ENCODE assay signal across 19 cellular contexts in the genomic region with DNA sequence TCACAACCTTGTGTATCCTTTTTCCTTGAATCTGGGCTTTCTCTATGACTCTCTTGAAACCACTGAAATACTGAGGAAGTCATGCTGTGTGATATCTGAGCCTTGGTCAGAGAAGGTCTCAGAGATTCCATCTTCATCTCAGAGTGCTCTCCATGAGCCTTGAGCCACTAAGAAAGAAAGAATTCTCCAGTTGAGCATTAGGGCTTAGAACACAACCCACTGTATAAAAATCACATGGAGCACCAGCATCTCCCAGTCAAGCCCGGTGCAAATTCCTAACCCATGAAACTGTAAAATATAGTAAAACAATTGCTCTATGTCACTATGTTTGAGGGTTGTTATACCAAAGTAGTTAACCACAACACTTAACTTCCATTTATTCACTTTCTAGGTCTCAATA.
A peak's percentile ranks its signal among the peaks of the same experiment; 100 is the strongest.
DNase-seq lines count a peak whose midpoint lies in the region; ATAC-seq and TF ChIP-seq lines count a peak whose summit lies in the region.
"Had no signal": no experiment of that assay in that cellular context is flagged by ENCODE, and none has a peak within 500 bp of the region (broad histone marks: within the 10 kb centered on the region; RNA-seq: fewer than 3 reads in every experiment).

No MANE protein-coding gene starts in this region.

- dilution Hi-C loops in IMR-90 (cut with HindIII; ENCODE audit: low sequenced_read_pairs, unreplicated experiment), result no loop called here

- no peak for TF ChIP-seq RAD21 in IMR-90 (IDR thresholded peaks at IDR 0.05; ENCODE audit: low read length)

- H2BK15ac ChIP-seq in IMR-90 (ENCODE audit: low read depth, low read length), result no peak overlapping the region
- H2BK15ac ChIP-seq in mesendoderm (replicated peaks; ENCODE audit: low read depth), result no peak overlapping the region

- H3K4me1 ChIP-seq in IMR-90 (ENCODE audit: control insufficient read depth, insufficient read depth, low read length) (no peaks in the 10 kb centered on the region; the same call in 1 of the 2 replicates), mesendoderm (ENCODE audit: control insufficient read depth, low read depth, low read length) (no peaks in the 10 kb centered on the region), Karpas-422 (ENCODE audit: low read length) (no peaks in the 10 kb centered on the region)
- H3K4me1 ChIP-seq: A549, HAP-1 had no signal

- H3K27ac ChIP-seq in IMR-90 (ENCODE audit: insufficient read depth, low read length), result no peak overlapping the region
- peak overlapping the region; percentile 22 for H3K27ac ChIP-seq in brain microvascular endothelial cell
- no peak overlapping the region for H3K27ac ChIP-seq in mesendoderm (ENCODE audit: low read depth, low read length)
- no peak overlapping the region for H3K27ac ChIP-seq in Karpas-422 (ENCODE audit: low read length)
- H3K27ac ChIP-seq: A549 had no signal

- no peak overlapping the region for H3K4me3 ChIP-seq in IMR-90 (ENCODE audit: insufficient read depth, low read depth, low read length)
- no peak overlapping the region for H3K4me3 ChIP-seq in brain microvascular endothelial cell (ENCODE audit: low read depth, low read length)
- H3K4me3 ChIP-seq in mesendoderm (ENCODE audit: low read length), result no peak overlapping the region
- no peak overlapping the region for H3K4me3 ChIP-seq in Karpas-422 (ENCODE audit: low read length)
- H3K4me3 ChIP-seq: A549, GM12878, HAP-1 had no signal

- H3K27me3 ChIP-seq in IMR-90 (ENCODE audit: control insufficient read depth, insufficient read depth, low read length), result no peaks in the 10 kb centered on the region; the same call in 1 of the 2 replicates
- no peaks in the 10 kb centered on the region for H3K27me3 ChIP-seq in brain microvascular endothelial cell (replicated peaks)
- no peaks in the 10 kb centered on the region for H3K27me3 ChIP-seq in mesendoderm (ENCODE audit: insufficient read depth, low read length, poor library complexity)
- H3K27me3 ChIP-seq in Karpas-422 (ENCODE audit: low read length), result no peaks in the 10 kb centered on the region

- H2AFZ ChIP-seq in IMR-90 (replicated peaks; ENCODE audit: low read length, poor library complexity) (no peak overlapping the region), Karpas-422 (ENCODE audit: low read length) (no peak overlapping the region)

- CTCF ChIA-PET in IMR-90 (lab: Yijun Ruan, JAX), result no interaction called here

- H3K79me1 ChIP-seq in IMR-90 (ENCODE audit: low read depth in 1 of 2, low read length in 2 of 2), result no peaks in the 10 kb centered on the region
- H3K79me1 ChIP-seq in mesendoderm (ENCODE audit: low read length), result no peaks in the 10 kb centered on the region

- DNase-seq in EH (ENCODE audit: low read depth) (peak; percentile 65), IMR-90 (no peak), brain microvascular endothelial cell (peak; percentile 44), mesendoderm (peak; percentile 9), GF-D8 (lab: John Stamatoyannopoulos, UW) (no peak), Karpas-422 (no peak)
- DNase-seq: 8988T; C1 segment of cervical spinal cord; Calu3; CD4-positive, alpha-beta memory T cell; COR-L47; DMS53; DMS79 treated with DMSO at 0.1 percent for 48 hours; GOT3; HFFc6 had no signal

- POLR2A ChIA-PET in IMR-90 (lab: Charles Lee; ENCODE audit: unreplicated experiment), result no interaction called here

- no peak overlapping the region for H3K9ac ChIP-seq in IMR-90 (ENCODE audit: low read depth, low read length)
- H3K9ac ChIP-seq in mesendoderm (ENCODE audit: low read length), result no peak overlapping the region
- H3K9ac ChIP-seq in Karpas-422 (ENCODE audit: low read length), result no peak overlapping the region

- H3K9me2 ChIP-seq in Karpas-422 (replicated peaks; ENCODE audit: insufficient read depth, low read length), result no peaks in the 10 kb centered on the region

- H3K4ac ChIP-seq in IMR-90 (ENCODE audit: low read depth, low read length) (no peak overlapping the region), mesendoderm (ENCODE audit: low read depth, low read length) (peak overlapping the region; percentile 12)

- no TSS peak for BruUV-seq in IMR-90 (replicated peaks; lab: Mats Ljungman, UMichigan)

- no peak overlapping the region for H2BK20ac ChIP-seq in IMR-90 (ENCODE audit: low read depth, low read length)

- no CpG with 5 or more reads among the region's 1 CpG for WGBS in IMR-90 (ENCODE audit: extremely low coverage in 2 of 2, insufficient read length in 1 of 2), 2 experiments
- WGBS in mesendoderm (ENCODE audit: extremely low coverage, insufficient coverage, low lambda C conversion rate), result no CpG with 5 or more reads among the region's 1 CpG

- no peak overlapping the region for H3K14ac ChIP-seq in IMR-90 (replicated peaks; ENCODE audit: low read depth, low read length)

- in situ Hi-C loops in IMR-90 (cut with MboI; ENCODE audit: low sequenced_read_pairs), result loop anchor here (10.0 kb wide), 1 partner anchor 255 kb away; no protein-coding TSS in a partner anchor
- in situ Hi-C loops in brain microvascular endothelial cell (cut with HindIII; ENCODE audit: low pct_ligation_motif_present, low sequenced_read_pairs), result no loop called here

- H3K4me2 ChIP-seq in IMR-90 (ENCODE audit: low read depth, low read length) (no peak overlapping the region), mesendoderm (ENCODE audit: low read length) (no peak overlapping the region), Karpas-422 (ENCODE audit: low read depth, low read length, poor library complexity, severe bottlenecking) (no peak overlapping the region)
- H3K4me2 ChIP-seq: A549 had no signal

- TF ChIP-seq CTCF in IMR-90 (conservative IDR thresholded peaks at IDR 0.05; ENCODE audit: low read depth, low read length), result no peak
- TF ChIP-seq CTCF in brain microvascular endothelial cell (IDR thresholded peaks at IDR 0.05; ENCODE audit: low read depth, low read length, missing control alignments), result no peak

- TF ChIP-seq POLR2A in IMR-90 (IDR thresholded peaks at IDR 0.05; ENCODE audit: low read depth, low read length), result no peak

- H3K9me3 ChIP-seq in IMR-90 (ENCODE audit: control insufficient read depth, insufficient read depth, low read length), result peaks cover 2% of the 10 kb centered on the region; the same call in 1 of the 2 replicates
- no peaks in the 10 kb centered on the region for H3K9me3 ChIP-seq in Karpas-422 (ENCODE audit: low read length)
- H3K9me3 ChIP-seq: A549, HAP-1 had no signal

- H3K18ac ChIP-seq in IMR-90 (ENCODE audit: low read depth, low read length) (peak overlapping the region; percentile 70; the same call in 1 of the 2 replicates), mesendoderm (ENCODE audit: low read length) (no peak overlapping the region)

- H2AK5ac ChIP-seq in IMR-90 (ENCODE audit: low read depth, low read length), result peak overlapping the region; percentile 3
- no peak overlapping the region for H2AK5ac ChIP-seq in mesendoderm (ENCODE audit: low read length)

- no peaks in the 10 kb centered on the region for H4K20me1 ChIP-seq in IMR-90 (ENCODE audit: insufficient read depth, low read length)
- no peaks in the 10 kb centered on the region for H4K20me1 ChIP-seq in Karpas-422 (ENCODE audit: insufficient read depth, low read depth, low read length)

- H3K36me3 ChIP-seq in IMR-90 (ENCODE audit: control insufficient read depth, insufficient read depth, low read length) (no peaks in the 10 kb centered on the region), brain microvascular endothelial cell (replicated peaks) (no peaks in the 10 kb centered on the region), mesendoderm (ENCODE audit: control insufficient read depth, insufficient read depth, low read length) (no peaks in the 10 kb centered on the region), Karpas-422 (ENCODE audit: insufficient read depth, low read length) (no peaks in the 10 kb centered on the region)
- H3K36me3 ChIP-seq: HAP-1 had no signal

- no peak overlapping the region for H2BK5ac ChIP-seq in IMR-90 (ENCODE audit: low read depth, low read length, poor library complexity, severe bottlenecking)
- no peak overlapping the region for H2BK5ac ChIP-seq in mesendoderm (ENCODE audit: low read length)

- H4K8ac ChIP-seq in IMR-90 (ENCODE audit: low read depth in 2 of 2, low read length in 2 of 2), result no peak overlapping the region
- H4K8ac ChIP-seq in mesendoderm (ENCODE audit: low read depth, low read length), result no peak overlapping the region

- intact Hi-C loops in IMR-90 (cut with micrococcal nuclease), result loop anchor here (2.0 kb wide), 1 partner anchor 135 kb away; no protein-coding TSS in a partner anchor

- H2AK9ac ChIP-seq in IMR-90 (replicated peaks; ENCODE audit: low read depth, low read length, poor library complexity), result no peak overlapping the region

- H3K23ac ChIP-seq in IMR-90 (ENCODE audit: low read depth, low read length) (no peak overlapping the region), mesendoderm (ENCODE audit: low read length) (no peak overlapping the region)

- H2BK120ac ChIP-seq in IMR-90 (ENCODE audit: low read depth, low read length) (no peak overlapping the region; the same call in 1 of the 2 replicates), mesendoderm (ENCODE audit: low read depth, low read length) (no peak overlapping the region)

- H3K56ac ChIP-seq in IMR-90 (ENCODE audit: extremely low read depth, insufficient read depth, low read length), result no peak overlapping the region
- H3K56ac ChIP-seq in mesendoderm (ENCODE audit: low read length), result no peak overlapping the region

- ATAC-seq in IMR-90 (ENCODE audit: low read depth), result peak; percentile 41
- no peak for ATAC-seq in HG02973 (IDR thresholded peaks at IDR 0.05; ENCODE audit: unreplicated experiment)
- ATAC-seq: A549, GM12878 had no signal

- H4K91ac ChIP-seq in IMR-90 (ENCODE audit: insufficient read depth, low read depth, low read length), result no peak overlapping the region

- H3K79me2 ChIP-seq in mesendoderm (ENCODE audit: control insufficient read depth, insufficient read depth, low read length), result no peaks in the 10 kb centered on the region
- no peaks in the 10 kb centered on the region for H3K79me2 ChIP-seq in Karpas-422 (ENCODE audit: low read length)

- H4K5ac ChIP-seq in IMR-90 (ENCODE audit: low read depth, low read length), result 0 out of 2 replicates have a peak overlapping the region, but pooled peaks have one; percentile 52
- H4K5ac ChIP-seq in mesendoderm (ENCODE audit: low read length), result no peak overlapping the region

- H3K9me1 ChIP-seq in IMR-90 (ENCODE audit: insufficient read depth, low read length), result no peaks in the 10 kb centered on the region

TF ChIP-seq in IMR-90, 13 proteins besides CTCF, POLR2A, EP300 and RAD21 (continues in another document):
- no peak for TF ChIP-seq CHD1 (IDR thresholded peaks at IDR 0.05; ENCODE audit: low read depth, low read length)
- no peak for TF ChIP-seq MAZ (IDR thresholded peaks at IDR 0.05; ENCODE audit: borderline replicate concordance, low read depth, low read length)
- TF ChIP-seq, protein P1, sequence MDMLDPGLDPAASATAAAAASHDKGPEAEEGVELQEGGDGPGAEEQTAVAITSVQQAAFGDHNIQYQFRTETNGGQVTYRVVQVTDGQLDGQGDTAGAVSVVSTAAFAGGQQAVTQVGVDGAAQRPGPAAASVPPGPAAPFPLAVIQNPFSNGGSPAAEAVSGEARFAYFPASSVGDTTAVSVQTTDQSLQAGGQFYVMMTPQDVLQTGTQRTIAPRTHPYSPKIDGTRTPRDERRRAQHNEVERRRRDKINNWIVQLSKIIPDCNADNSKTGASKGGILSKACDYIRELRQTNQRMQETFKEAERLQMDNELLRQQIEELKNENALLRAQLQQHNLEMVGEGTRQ (IDR thresholded peaks at IDR 0.05; ENCODE audit: low read depth, low read length), result no peak
- no peak for TF ChIP-seq RCOR1 (IDR thresholded peaks at IDR 0.05; ENCODE audit: insufficient replicate concordance, low read length)

Comparison
In these comparisons a context has a peak if more than half of its experiments do, and no peak if none do; other contexts are left out.
1. DNase-seq: peak in EH (single experiment), brain microvascular endothelial cell (single experiment) and mesendoderm (single experiment); none in IMR-90 (single experiment), GF-D8 (single experiment) and Karpas-422 (single experiment).